In the genomic region with DNA sequence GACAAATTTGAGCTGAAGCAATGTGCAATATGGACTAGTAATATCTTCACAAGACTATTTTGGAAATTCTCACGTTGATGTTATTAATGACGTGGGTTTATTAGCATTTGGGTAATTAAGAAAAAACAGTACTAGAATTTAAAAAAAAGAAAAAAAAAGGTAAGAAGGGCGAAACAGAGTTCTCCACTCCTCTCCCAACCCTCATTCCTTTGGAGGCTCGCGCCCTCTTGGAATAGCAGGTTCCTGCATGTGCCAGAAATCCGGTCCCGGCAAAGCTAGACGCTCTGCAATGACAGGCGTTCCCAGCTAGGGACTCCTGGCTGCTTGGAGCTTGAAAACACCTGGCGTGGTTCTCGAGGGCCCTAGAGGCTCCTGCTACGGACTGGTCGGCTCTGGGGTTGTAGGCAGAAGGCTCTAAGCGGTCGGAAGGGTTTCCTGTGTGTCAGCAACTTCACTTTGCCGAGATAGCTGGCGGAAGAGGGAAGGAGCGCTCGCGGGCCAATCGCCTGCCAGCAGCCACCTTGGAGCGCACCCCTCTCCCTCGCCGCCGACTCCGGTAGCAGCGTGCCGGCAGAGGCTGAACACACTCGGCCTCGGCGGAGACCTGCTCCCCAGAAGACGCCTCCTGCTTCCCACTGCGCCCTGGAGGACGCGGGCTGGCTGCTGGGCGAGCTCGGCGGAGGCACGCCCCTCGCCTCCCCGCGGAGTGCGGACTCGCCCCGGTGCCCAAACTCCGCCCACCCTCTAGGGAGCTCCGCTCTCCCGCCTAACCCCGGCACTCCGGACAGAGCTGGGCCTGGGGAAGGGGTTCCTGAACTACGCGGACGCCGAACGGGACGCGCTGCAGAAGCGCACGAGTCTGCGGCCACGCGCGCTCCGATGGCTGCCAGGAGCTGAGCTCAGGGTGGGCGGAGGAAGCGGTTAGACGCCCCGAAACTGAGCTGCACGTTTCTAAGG, we compare ENCODE assay signal across 8 cellular contexts. TPM values are rescaled to one million over a fixed set of nuclear protein-coding genes. Genes with fewer than 3 reads are reported as not detected.
DNase-seq lines count a peak whose midpoint lies in the region; ATAC-seq and TF ChIP-seq lines count a peak whose summit lies in the region.

P2RY1 (plus strand) TSS at position 778 of the 957 bp plus-strand sequence. CDS start 652 bp downstream, outside the sequence.

- H3K9me3 ChIP-seq in Peyer's patch: no peaks in the 10 kb centered on the region
- H3K9me3 ChIP-seq in breast epithelium: no peaks in the 10 kb centered on the region
- no peaks in the 10 kb centered on the region for H3K9me3 ChIP-seq in iPS-20b (ENCODE audit: insufficient read depth, low read depth, low read length)
- H3K9me3 ChIP-seq in gastrocnemius medialis: no peaks in the 10 kb centered on the region

- H3K27me3 ChIP-seq in Peyer's patch (no peaks in the 10 kb centered on the region), breast epithelium (no peaks in the 10 kb centered on the region), iPS-20b (ENCODE audit: insufficient read depth, low read length) (peaks cover 33% of the 10 kb centered on the region), gastrocnemius medialis (no peaks in the 10 kb centered on the region)

- peak within 1 kb of the TSS; percentile 85 for H3K9ac ChIP-seq in iPS-20b (ENCODE audit: low read depth, low read length)

- DNase-seq in ELF-1 (ENCODE audit: low read depth, low spot score): peak; percentile 92
- peak in 2 of 3 donors; percentile 83 to 89 for DNase-seq in Peyer's patch
- peak in 1 of 2 donors; percentile 52 for DNase-seq in breast epithelium (ENCODE audit: low spot score in 2 of 2)
- DNase-seq in gastrocnemius medialis: peak; percentile 23 to 29
- DNase-seq in DMS153 (lab: John Stamatoyannopoulos, UW): no peak

- H3K27ac ChIP-seq in Peyer's patch: peak within 1 kb of the TSS; percentile 60 to 90 (median 80)
- peak within 1 kb of the TSS; percentile 12 to 56 for H3K27ac ChIP-seq in breast epithelium
- H3K27ac ChIP-seq in iPS-20b (ENCODE audit: low read length): peak within 1 kb of the TSS; percentile 40
- peak within 1 kb of the TSS; percentile 32 to 66 (median 48) for H3K27ac ChIP-seq in gastrocnemius medialis

- TF ChIP-seq CTCF in Peyer's patch (IDR thresholded peaks at IDR 0.05) (peak in 3 of 6 experiments; percentile 45 to 55 (median 54)), breast epithelium (IDR thresholded peaks at IDR 0.05) (no peak), gastrocnemius medialis (IDR thresholded peaks at IDR 0.05 in 4 of 5, conservative IDR thresholded peaks at IDR 0.05 in 1 of 5) (peak in 1 of 5 experiments; percentile 36)

- peak; percentile 82 for ATAC-seq in GM21360 (IDR thresholded peaks at IDR 0.05; ENCODE audit: unreplicated experiment)
- ATAC-seq in HG03571 (IDR thresholded peaks at IDR 0.05; ENCODE audit: unreplicated experiment): peak; percentile 82
- peak; percentile 51 to 63 for ATAC-seq in gastrocnemius medialis

- intact Hi-C loops in breast epithelium (cut with DNase I; ENCODE audit: low total_unique reads): no loop called here
- intact Hi-C loops in gastrocnemius medialis (cut with DNase I; ENCODE audit: low total_unique reads): no loop called here

- peak; percentile 45 to 57 for TF ChIP-seq POLR2A in Peyer's patch (IDR thresholded peaks at IDR 0.05)
- TF ChIP-seq POLR2A in breast epithelium (IDR thresholded peaks at IDR 0.05): no peak
- TF ChIP-seq POLR2A in gastrocnemius medialis (IDR thresholded peaks at IDR 0.05): peak in 1 of 2 donors; percentile 11

- H3K4me1 ChIP-seq in Peyer's patch (peaks cover 0 to 2% (median 0%) of the 10 kb centered on the region in 4 donors), breast epithelium (no peaks in the 10 kb centered on the region), iPS-20b (ENCODE audit: insufficient read depth, low read length) (peaks cover 20% of the 10 kb centered on the region), gastrocnemius medialis (peaks cover 0 to 18% of the 10 kb centered on the region in 2 donors)

- in situ Hi-C loops in gastrocnemius medialis (cut with MboI; ENCODE audit: low sequenced_read_pairs in 4 of 4): no loop called here

- peak within 1 kb of the TSS; percentile 46 to 78 (median 65) for H3K4me3 ChIP-seq in Peyer's patch
- H3K4me3 ChIP-seq in breast epithelium: peak within 1 kb of the TSS; percentile 72 to 84 (median 73)
- H3K4me3 ChIP-seq in iPS-20b (ENCODE audit: low read length): peak within 1 kb of the TSS; percentile 96
- H3K4me3 ChIP-seq in gastrocnemius medialis: peak within 1 kb of the TSS; percentile 72 to 80 (median 78)

- H3K36me3 ChIP-seq in Peyer's patch: no peaks in the 10 kb centered on the region
- H3K36me3 ChIP-seq in breast epithelium: no peaks in the 10 kb centered on the region
- H3K36me3 ChIP-seq in iPS-20b (ENCODE audit: insufficient read depth, low read depth, low read length): peaks cover 8% of the 10 kb centered on the region
- no peaks in the 10 kb centered on the region for H3K36me3 ChIP-seq in gastrocnemius medialis

RNA-seq across cellular contexts. Expression of gene P2RY1, which starts in this region (rescaled TPM):
- total RNA-seq in Peyer's patch: 10 to 100 TPM in 2 of 4 donors, 1 to 10 TPM in 2; 5.0 to 17.7 (median 13.0) TPM
- total RNA-seq in breast epithelium: 10 to 100 TPM in 1 of 3 donors, 1 to 10 TPM in 1, under 1 TPM in 1; 0.98 to 10.9 (median 1.2) TPM
- total RNA-seq in gastrocnemius medialis: 1 to 10 TPM in 2 of 4 donors, under 1 TPM in 2; 0.66 to 1.4 (median 0.90) TPM
